Comparison of ENCODE assay signal across 8 cellular contexts in the genomic region with DNA sequence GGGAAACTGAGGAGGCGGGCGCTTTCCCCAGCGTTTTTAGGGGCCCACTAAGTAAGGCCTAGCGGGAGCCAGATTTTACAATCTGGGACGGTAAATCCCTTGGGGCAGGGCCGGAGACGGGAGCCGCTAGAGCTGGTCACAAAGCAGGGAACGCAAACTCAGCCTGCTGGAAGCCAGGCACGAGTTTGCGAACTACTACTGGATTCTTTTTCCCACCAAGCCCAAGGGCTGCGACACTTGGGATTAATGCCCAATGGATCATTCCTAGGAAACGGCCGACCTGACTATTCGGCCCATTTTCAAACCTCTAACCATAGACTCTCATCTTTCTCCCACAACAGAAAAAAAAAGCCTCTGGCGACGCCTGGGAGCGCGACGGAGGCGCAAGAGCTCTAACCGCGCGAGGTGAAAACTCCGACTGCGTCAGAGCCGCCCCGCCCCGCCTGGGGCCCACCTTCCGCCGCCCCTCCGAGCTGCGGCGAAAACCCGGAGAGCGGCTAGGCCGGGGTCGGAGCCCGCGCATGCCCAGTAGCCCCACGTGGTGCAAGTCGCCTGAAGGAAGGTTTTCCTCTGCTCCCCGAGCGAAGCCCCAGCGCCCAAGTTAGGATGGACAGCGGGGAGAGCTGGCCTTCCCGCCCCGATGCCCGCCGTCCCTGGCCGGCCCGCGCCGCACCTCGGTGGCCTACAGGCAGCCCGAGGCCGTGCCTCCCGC. TPM values are rescaled to one million over a fixed set of nuclear protein-coding genes. Genes with fewer than 3 reads are reported as not detected.
DNase-seq lines count a peak whose midpoint lies in the region; ATAC-seq and TF ChIP-seq lines count a peak whose summit lies in the region.

No MANE protein-coding gene starts in this region.

- no peaks in the 10 kb centered on the region for H3K36me3 Mint-ChIP-seq in HFFc6 (ENCODE audit: low read depth)
- peaks cover 4% of the 10 kb centered on the region for H3K36me3 Mint-ChIP-seq in activated naive CD8-positive, alpha-beta T cell

- intact Hi-C loops in head of caudate nucleus (cut with DNase I) (loop anchor here (1.0 to 5.0 kb wide), 4 partner anchors 48 to 204 kb away; no protein-coding TSS in a partner anchor), ovary (cut with DNase I) (loop anchor here (5.0 to 10.0 kb wide), 5 partner anchors 67 to 1547 kb away; no protein-coding TSS in a partner anchor)

- H3K27me3 Mint-ChIP-seq in HFFc6 (ENCODE audit: insufficient read depth) = peaks cover 3% of the 10 kb centered on the region
- H3K27me3 Mint-ChIP-seq in activated naive CD8-positive, alpha-beta T cell = no peaks in the 10 kb centered on the region

- H3K4me1 ChIP-seq in ovary (ENCODE audit: insufficient read depth) = peaks cover 1% of the 10 kb centered on the region
- H3K4me1 ChIP-seq in thymus (ENCODE audit: control insufficient read depth, insufficient read depth, low read length) = peaks cover 4% of the 10 kb centered on the region

- no peaks in the 10 kb centered on the region for H3K9me3 Mint-ChIP-seq in HFFc6
- H3K9me3 Mint-ChIP-seq in activated naive CD8-positive, alpha-beta T cell (ENCODE audit: low read depth) = no peaks in the 10 kb centered on the region

- ATAC-seq in SK-N-SH treated with all-trans-retinoic acid at 6 μM for 48 hours = peak; percentile 61

- no peak for TF ChIP-seq EP300 in ovary (IDR thresholded peaks at IDR 0.05)

- H3K27me3 ChIP-seq in ovary (no peaks in the 10 kb centered on the region), thymus (ENCODE audit: control insufficient read depth, insufficient read depth) (no peaks in the 10 kb centered on the region)

- no peak for TF ChIP-seq CTCF in HFFc6 (IDR thresholded peaks at IDR 0.05)
- peak in 1 of 3 donors; percentile 12 for TF ChIP-seq CTCF in ovary (IDR thresholded peaks at IDR 0.05)

- 0 to 1% (median 1%) methylated on average over 41 to 58 of the region's 58 CpGs for WGBS in ovary, 3 donors
- WGBS in thymus = under 1% methylated on average over 58 of the region's 58 CpGs

- H3K36me3 ChIP-seq in ovary = no peaks in the 10 kb centered on the region
- no peaks in the 10 kb centered on the region for H3K36me3 ChIP-seq in thymus (ENCODE audit: control insufficient read depth, insufficient read depth)

- H3K9me3 ChIP-seq in ovary (no peaks in the 10 kb centered on the region), thymus (ENCODE audit: control insufficient read depth) (no peaks in the 10 kb centered on the region)

- H3K27ac ChIP-seq in ovary (peak overlapping the region; percentile 95 to 100), thymus (ENCODE audit: low read depth) (peak overlapping the region; percentile 98)

- peak overlapping the region; percentile 93 for H3K4me3 Mint-ChIP-seq in HFFc6
- H3K4me3 Mint-ChIP-seq in activated naive CD8-positive, alpha-beta T cell = peak overlapping the region; percentile 96

- peak overlapping the region; percentile 97 for H3K27ac Mint-ChIP-seq in HFFc6
- H3K27ac Mint-ChIP-seq in activated naive CD8-positive, alpha-beta T cell = peak overlapping the region; percentile 95

- peaks cover 23% of the 10 kb centered on the region for H3K4me1 Mint-ChIP-seq in HFFc6 (ENCODE audit: low read depth)
- peaks cover 41% of the 10 kb centered on the region for H3K4me1 Mint-ChIP-seq in activated naive CD8-positive, alpha-beta T cell (ENCODE audit: low read depth)

- H3K4me3 ChIP-seq in ovary (peak overlapping the region; percentile 67), thymus (ENCODE audit: low read length) (peak overlapping the region; percentile 90)

- DNase-seq in GM04503 (ENCODE audit: low read depth) (peak; percentile 77), HFFc6 (peak; percentile 90), MV-4-11 (lab: John Stamatoyannopoulos, UW) (peak; percentile 89), head of caudate nucleus (peak; percentile 76 to 98 (median 94)), ovary (peak; percentile 96 to 98 (median 98))

- TF ChIP-seq POLR2A in ovary (IDR thresholded peaks at IDR 0.05) = peak; percentile 84

TF ChIP-seq in SK-N-SH treated with all-trans-retinoic acid at 6 μM for 48 hours, 23 proteins besides CTCF, POLR2A, EP300 and RAD21:
- TF ChIP-seq SNAI2 (CRISPR knock-in tag; IDR thresholded peaks at IDR 0.05) = no peak
- no peak for TF ChIP-seq ARNTL (CRISPR knock-in tag; IDR thresholded peaks at IDR 0.05; ENCODE audit: borderline replicate concordance, low read depth)
- peak; percentile 89 for TF ChIP-seq ZFP3 (CRISPR knock-in tag; IDR thresholded peaks at IDR 0.05)
- TF ChIP-seq GLIS3 (CRISPR knock-in tag; IDR thresholded peaks at IDR 0.05) = 0 out of 2 replicates have a peak, but pooled peaks have one; percentile 19

RNA-seq across cellular contexts. Expression of gene SGMS1, which starts 0.6 kb away (rescaled TPM):
- total RNA-seq in HFFc6 (2021; fragmentation: NEBNext Ultra II Directional; extraction: Animal tissue kit (Norgen Biotek cat#: 25700)) = 10 to 100 TPM; 19.6 to 27.5 (median 24.6) TPM
- total RNA-seq in ovary = 10 to 100 TPM; 31.4 to 90.0 (median 39.1) TPM
- polyA plus RNA-seq in ovary = 10 to 100 TPM; 15.6 to 22.5 TPM
- polyA plus RNA-seq in thymus = 14.7 TPM

Comparison
In these comparisons a context has a peak if more than half of its experiments do, and no peak if none do; other contexts are left out.
1. Peak in every context shown above with its lines: DNase-seq, ATAC-seq, H3K4me3 ChIP-seq and H3K27ac ChIP-seq.